Comparison of ENCODE assay signal across 9 cellular contexts in genomic region chr7:151705744-151706567, GRCh38.
DNase-seq lines count a peak whose midpoint lies in the region; ATAC-seq, FAIRE-seq and TF ChIP-seq lines count a peak whose summit lies in the region.
"Had no signal": no experiment of that assay in that cellular context is flagged by ENCODE, and none has a peak within 500 bp of the region (broad histone marks: within the 10 kb centered on the region; RNA-seq: fewer than 3 reads in every experiment).

No MANE protein-coding gene starts in this region.

- TF ChIP-seq POLR2A in GM12878 (IDR thresholded peaks at IDR 0.05; ENCODE audit: low read depth, low read length) (no peak), uterus (IDR thresholded peaks at IDR 0.05) (no peak)

- no peaks in the 10 kb centered on the region for H3K9me3 Mint-ChIP-seq in activated T-helper 1 cell treated with anti-CD3 and anti-CD28 coated beads, Interleukin-12 subunit alpha, Interleukin-12 subunit beta, Interleukin-2, Interleukin-4 antibody, amounts not matched to agents 30 ng/mL and 10 ng/mL and 1 ng/mL, durations not matched to agents 14 hours and 24 hours and 36 hours

- H3K9me3 ChIP-seq in GM12878 (replicated peaks; ENCODE audit: control insufficient read depth, insufficient read depth, low read length) (no peaks in the 10 kb centered on the region), uterus (no peaks in the 10 kb centered on the region)

- 51% methylated on average over 10 of the region's 10 CpGs for whole genome bisulfite sequencing in GM12878 (ENCODE audit: insufficient coverage, insufficient replicate concordance, low lambda C conversion rate, missing lambda C conversion rate)

- intact Hi-C loops in GM12878 (cut with micrococcal nuclease; ENCODE audit: unreplicated experiment) (loop anchor here (1.0 to 5.0 kb wide), 2 partner anchors 74 to 136 kb away; no protein-coding TSS in a partner anchor), uterus (cut with DNase I; ENCODE audit: low total_unique reads) (no loop called here)
- intact Hi-C loops in activated T-helper 1 cell treated with anti-CD3 and anti-CD28 coated beads, Interleukin-12 subunit alpha, Interleukin-12 subunit beta, Interleukin-2, Interleukin-4 antibody, amounts not matched to agents 30 ng/mL and 10 ng/mL and 1 ng/mL, durations not matched to agents 14 hours and 24 hours and 36 hours (cut with micrococcal nuclease), result no loop called here

- no peak for FAIRE-seq in GM12878 (lab: Jason Lieb, UNC)

- peak; percentile 63 for DNase-seq in activated CD8-positive, alpha-beta memory T cell treated with anti-CD3 and anti-CD28 coated beads for 24 hours
- no peak for DNase-seq in activated CD8-positive, alpha-beta memory T cell treated with anti-CD3 and anti-CD28 coated beads, Interleukin-2, amount 50 U/mL, for 48 hours
- DNase-seq in NCI-H1105 (lab: John Stamatoyannopoulos, UW) (peak; percentile 25), GM12878 (ENCODE audit: low read depth, low spot score) (no peak), kidney epithelial cell (ENCODE audit: low read depth) (no peak), uterus (peak in 1 of 2 donors; percentile 53)
- DNase-seq in activated T-helper 1 cell treated with anti-CD3 and anti-CD28 coated beads, Interleukin-12 subunit alpha, Interleukin-12 subunit beta, Interleukin-2, Interleukin-4 antibody, amounts not matched to agents 30 ng/mL and 10 ng/mL and 1 ng/mL, durations not matched to agents 14 hours and 24 hours and 36 hours (ENCODE audit: low spot score), result no peak

- H3K4me2 ChIP-seq in GM12878 (ENCODE audit: control insufficient read depth, insufficient read depth), result no peak overlapping the region

- H3K27ac Mint-ChIP-seq in activated T-helper 1 cell treated with anti-CD3 and anti-CD28 coated beads, Interleukin-12 subunit alpha, Interleukin-12 subunit beta, Interleukin-2, Interleukin-4 antibody, amounts not matched to agents 30 ng/mL and 10 ng/mL and 1 ng/mL, durations not matched to agents 14 hours and 24 hours and 36 hours, result no peak overlapping the region
- H3K27ac Mint-ChIP-seq: activated naive CD8-positive, alpha-beta T cell had no signal

- TF ChIP-seq CTCF in GM12878 (IDR thresholded peaks at IDR 0.05 in 2 of 3, conservative IDR thresholded peaks at IDR 0.05 in 1 of 3; ENCODE audit: control insufficient read depth in 2 of 3, extremely low read depth in 1 of 3, insufficient read depth in 1 of 3, low read depth in 3 of 3, low read length in 3 of 3) (peak; percentile 44 to 52 (median 46); a peak in 5 of 6 replicates), kidney epithelial cell (IDR thresholded peaks at IDR 0.05; ENCODE audit: insufficient read depth, low read length, poor library complexity, severe bottlenecking) (peak; percentile 59), uterus (IDR thresholded peaks at IDR 0.05) (peak; percentile 17 to 45 (median 33))

- H3K4me1 ChIP-seq in GM12878 (ENCODE audit: control insufficient read depth, insufficient read depth, low read length) (no peaks in the 10 kb centered on the region), uterus (no peaks in the 10 kb centered on the region)

- POLR2A ChIA-PET in GM12878 (lab: Charles Lee), result no interaction called here

- peak; percentile 37; the same call in 1 of the 2 replicates for TF ChIP-seq RAD21 in GM12878 (IDR thresholded peaks at IDR 0.05; ENCODE audit: insufficient read depth, low read depth, low read length)

- H4K20me1 ChIP-seq in GM12878 (ENCODE audit: control insufficient read depth, insufficient read depth), result no peaks in the 10 kb centered on the region

- H3K79me2 ChIP-seq in GM12878 (ENCODE audit: control insufficient read depth, insufficient read depth, low read length), result no peaks in the 10 kb centered on the region

- CTCF ChIA-PET in GM12878 (lab: Yijun Ruan, JAX), result interaction anchor here (0.8 to 1.8 kb wide), 3 partner anchors 12 to 390 kb away, joined by 3 to 5 read pairs (median 4); no protein-coding TSS in a partner anchor

- no peaks in the 10 kb centered on the region for H3K4me1 Mint-ChIP-seq in activated T-helper 1 cell treated with anti-CD3 and anti-CD28 coated beads, Interleukin-12 subunit alpha, Interleukin-12 subunit beta, Interleukin-2, Interleukin-4 antibody, amounts not matched to agents 30 ng/mL and 10 ng/mL and 1 ng/mL, durations not matched to agents 14 hours and 24 hours and 36 hours (ENCODE audit: low read depth)

- H3K27me3 Mint-ChIP-seq in activated T-helper 1 cell treated with anti-CD3 and anti-CD28 coated beads, Interleukin-12 subunit alpha, Interleukin-12 subunit beta, Interleukin-2, Interleukin-4 antibody, amounts not matched to agents 30 ng/mL and 10 ng/mL and 1 ng/mL, durations not matched to agents 14 hours and 24 hours and 36 hours (ENCODE audit: insufficient read depth), result peaks cover 3% of the 10 kb centered on the region
- H3K27me3 Mint-ChIP-seq: activated naive CD8-positive, alpha-beta T cell had no signal

- no peak overlapping the region for H3K9ac ChIP-seq in GM12878 (ENCODE audit: control insufficient read depth, insufficient read depth, low read length)

- ATAC-seq in GM12878 (peak; percentile 85), GM19023 (IDR thresholded peaks at IDR 0.05; ENCODE audit: unreplicated experiment) (no peak)

- SMC1A ChIA-PET in GM12878 (lab: Charles Lee; ENCODE audit: uncharacterized antibody, unreplicated experiment), result interaction anchor here (2.9 kb wide), 1 partner anchor 73 kb away, joined by 7 read pairs; no protein-coding TSS in a partner anchor

- no peak for TF ChIP-seq EP300 in GM12878 (IDR thresholded peaks at IDR 0.05; ENCODE audit: borderline replicate concordance in 1 of 2, control insufficient read depth in 1 of 2, low read depth in 2 of 2, low read length in 2 of 2)

- no TSS peak for BruUV-seq in GM12878 (replicated peaks; lab: Mats Ljungman, UMichigan)

- RAD21 ChIA-PET in GM12878 (lab: Charles Lee; ENCODE audit: unreplicated experiment), result no interaction called here

- H3K4me3 Mint-ChIP-seq in activated T-helper 1 cell treated with anti-CD3 and anti-CD28 coated beads, Interleukin-12 subunit alpha, Interleukin-12 subunit beta, Interleukin-2, Interleukin-4 antibody, amounts not matched to agents 30 ng/mL and 10 ng/mL and 1 ng/mL, durations not matched to agents 14 hours and 24 hours and 36 hours, result no peak overlapping the region
- H3K4me3 Mint-ChIP-seq: activated naive CD8-positive, alpha-beta T cell had no signal

- H3K27me3 ChIP-seq in GM12878 (replicated peaks in 1 of 2; ENCODE audit: control insufficient read depth in 2 of 2, insufficient read depth in 2 of 2, low read length in 1 of 2), result no peaks in the 10 kb centered on the region; a peak in 1 of 4 replicates
- peaks cover 3% of the 10 kb centered on the region for H3K27me3 ChIP-seq in kidney epithelial cell (ENCODE audit: control insufficient read depth, insufficient read depth, low read length)
- no peaks in the 10 kb centered on the region for H3K27me3 ChIP-seq in uterus

- H3K27ac ChIP-seq in GM12878 (ENCODE audit: control insufficient read depth, insufficient read depth) (no peak overlapping the region), uterus (no peak overlapping the region)

- in situ Hi-C loops in GM12878 (cut with MboI), result no loop called here

- H2AFZ ChIP-seq in GM12878 (ENCODE audit: control insufficient read depth, low read depth, low read length), result no peak overlapping the region

- no peak overlapping the region for H3K4me3 ChIP-seq in GM12878
- no peak overlapping the region for H3K4me3 ChIP-seq in kidney epithelial cell (ENCODE audit: low read depth, low read length)
- H3K4me3 ChIP-seq in uterus, result no peak overlapping the region

- H3K36me3 ChIP-seq in GM12878 (ENCODE audit: control insufficient read depth in 2 of 2, insufficient read depth in 2 of 2, low read length in 1 of 2) (no peaks in the 10 kb centered on the region), kidney epithelial cell (ENCODE audit: control insufficient read depth, insufficient read depth, low read length) (no peaks in the 10 kb centered on the region), uterus (no peaks in the 10 kb centered on the region)

- no peaks in the 10 kb centered on the region for H3K36me3 Mint-ChIP-seq in activated T-helper 1 cell treated with anti-CD3 and anti-CD28 coated beads, Interleukin-12 subunit alpha, Interleukin-12 subunit beta, Interleukin-2, Interleukin-4 antibody, amounts not matched to agents 30 ng/mL and 10 ng/mL and 1 ng/mL, durations not matched to agents 14 hours and 24 hours and 36 hours (ENCODE audit: low read depth)

TF ChIP-seq in GM12878, 131 proteins besides CTCF, POLR2A, EP300 and RAD21 (continues in another document):
- TF ChIP-seq USF1 (IDR thresholded peaks at IDR 0.05; ENCODE audit: borderline replicate concordance, extremely low read length, insufficient read depth, low read depth, low read length) (no peak), JUNB (IDR thresholded peaks at IDR 0.05) (no peak), ZNF622 (IDR thresholded peaks at IDR 0.05) (no peak), SPI1 (IDR thresholded peaks at IDR 0.05; ENCODE audit: borderline replicate concordance, insufficient read depth, low read depth, low read length) (peak; percentile 5; the same call in 1 of the 2 replicates), BCLAF1 (IDR thresholded peaks at IDR 0.05) (no peak), SMC3 (IDR thresholded peaks at IDR 0.05; ENCODE audit: borderline replicate concordance, low read length) (peak; percentile 45; the same call in 1 of the 2 replicates)

Comparison
In these comparisons a context has a peak if more than half of its experiments do, and no peak if none do; other contexts are left out.
1. DNase-seq: peak in activated CD8-positive, alpha-beta memory T cell treated with anti-CD3 and anti-CD28 coated beads for 24 hours (single experiment) and NCI-H1105 (single experiment); none in activated CD8-positive, alpha-beta memory T cell treated with anti-CD3 and anti-CD28 coated beads, Interleukin-2, amount 50 U/mL, for 48 hours (single experiment), GM12878 (single experiment), kidney epithelial cell (single experiment) and activated T-helper 1 cell treated with anti-CD3 and anti-CD28 coated beads, Interleukin-12 subunit alpha, Interleukin-12 subunit beta, Interleukin-2, Interleukin-4 antibody, amounts not matched to agents 30 ng/mL and 10 ng/mL and 1 ng/mL, durations not matched to agents 14 hours and 24 hours and 36 hours (single experiment).
2. Peak in every context shown above with its lines, with median percentiles within 50 percentile points of each other: CTCF ChIP-seq.